In the genomic region with DNA sequence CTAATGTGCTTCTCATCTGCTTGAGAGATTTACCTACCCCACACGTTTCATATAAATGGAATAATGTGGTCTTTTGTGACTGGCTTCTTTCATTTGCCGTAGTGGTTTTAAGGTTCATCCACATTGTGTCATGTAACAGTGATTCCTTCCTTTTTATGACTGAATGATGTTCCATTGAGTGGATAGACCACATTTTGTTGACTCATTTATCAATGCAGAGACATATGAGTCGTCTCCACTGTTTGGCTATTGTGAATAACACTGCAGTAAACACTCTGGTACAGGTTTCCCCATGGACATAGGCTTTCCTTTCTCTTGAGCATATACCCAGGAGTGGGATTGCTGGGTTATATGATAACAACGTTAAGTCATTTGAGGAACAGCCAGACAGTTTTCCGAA, we compare ENCODE assay signal across 27 cellular contexts. TPM values are rescaled to one million over a fixed set of nuclear protein-coding genes. Genes with fewer than 3 reads are reported as not detected.
"Had no signal": no experiment of that assay in that cellular context is flagged by ENCODE, and none has a peak within 500 bp of the region (broad histone marks: within the 10 kb centered on the region; RNA-seq: fewer than 3 reads in every experiment).

No MANE protein-coding gene starts in this region.

- H3K36me3 Mint-ChIP-seq: immature natural killer cell, memory B cell, mesothelial cell of epicardium, natural killer cell had no signal

- H3K9me3 ChIP-seq: left ventricle myocardium inferior, lower lobe of right lung, right atrium auricular region, sigmoid colon, suprapubic skin, thyroid gland, upper lobe of left lung, uterus had no signal

- H3K4me1 Mint-ChIP-seq: immature natural killer cell, neural crest cell had no signal

- H3K27ac Mint-ChIP-seq: immature natural killer cell, memory B cell, mesothelial cell of epicardium, natural killer cell had no signal

- H3K4me1 ChIP-seq: lower lobe of right lung, suprapubic skin, thyroid gland, upper lobe of left lung, uterus had no signal

- H3K9me3 Mint-ChIP-seq: immature natural killer cell, memory B cell, mesothelial cell of epicardium, natural killer cell, neural crest cell had no signal

- H3K27ac ChIP-seq: dorsolateral prefrontal cortex, left ventricle myocardium inferior, lower lobe of right lung, right atrium auricular region, sigmoid colon, skin epidermis, suprapubic skin, thyroid gland, upper lobe of left lung, uterus had no signal

- H3K36me3 ChIP-seq: left ventricle myocardium inferior, lower lobe of right lung, right atrium auricular region, sigmoid colon, suprapubic skin, thyroid gland, upper lobe of left lung, uterus had no signal

- H3K4me3 ChIP-seq: dorsolateral prefrontal cortex, left ventricle myocardium inferior, lower lobe of right lung, right atrium auricular region, sigmoid colon, skin epidermis, suprapubic skin, thyroid gland, upper lobe of left lung, uterus had no signal

- DNase-seq: cortex of kidney; dorsolateral prefrontal cortex; effector CD8-positive, alpha-beta T cell; foreskin fibroblast; immature natural killer cell; left cardiac atrium; left ventricle myocardium inferior; lower lobe of right lung; natural killer cell; posterior cingulate gyrus; sigmoid colon; stimulated activated CD4-positive, alpha-beta T cell treated with anti-CD3 and anti-CD28 coated beads, Interleukin-4, amount 100 ng/mL, for 4 hours; stimulated activated naive CD4-positive, alpha-beta T cell; thyroid gland; upper lobe of left lung; uterus had no signal

- H3K27me3 ChIP-seq: right atrium auricular region, thyroid gland, upper lobe of left lung, uterus had no signal

- ATAC-seq: esophagus mucosa, left cardiac atrium, lower lobe of right lung, natural killer cell had no signal

- H3K4me3 Mint-ChIP-seq: immature natural killer cell, memory B cell, mesothelial cell of epicardium, natural killer cell, neural crest cell had no signal

RNA-seq across cellular contexts. Expression of a gene that starts 2.0 kb away (rescaled TPM):
- total RNA-seq: mesothelial cell of epicardium, natural killer cell, neural crest cell, osteocyte, pulmonary artery endothelial cell, right atrium auricular region had no signal
- polyA plus RNA-seq: immature natural killer cell, keratinocyte had no signal

RNA-seq across cellular contexts. Expression of a gene that starts 49.7 kb away (rescaled TPM):
- total RNA-seq: myocyte, osteocyte, pulmonary artery endothelial cell had no signal
- polyA plus RNA-seq: keratinocyte had no signal

RNA-seq across cellular contexts. Expression of a gene that starts 50.1 kb away (rescaled TPM):
- total RNA-seq: myocyte, osteocyte, pulmonary artery endothelial cell had no signal
- polyA plus RNA-seq: keratinocyte had no signal
